2 cellular contexts compared by ENCODE assay signal in the genomic region with DNA sequence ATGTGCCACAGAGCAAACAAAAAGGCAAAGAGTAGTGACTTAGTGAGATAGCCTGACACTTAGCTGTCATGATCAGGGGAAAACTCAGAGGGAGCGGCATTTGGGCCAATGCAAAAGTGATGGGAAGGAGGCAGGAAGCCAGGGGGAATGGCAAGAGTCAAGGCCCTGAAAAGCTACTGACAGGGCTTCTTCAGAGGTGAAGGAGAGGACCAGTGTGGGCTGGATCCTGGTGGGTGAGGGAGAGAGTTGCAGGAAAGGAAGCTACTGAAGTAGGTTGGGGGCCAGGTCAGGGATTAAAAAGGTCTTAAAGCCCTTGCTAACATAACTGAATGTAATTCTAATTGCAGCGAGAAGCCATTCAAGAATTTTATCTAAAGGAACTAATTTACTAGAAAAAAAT.
TF ChIP-seq lines count a peak whose summit lies in the region.

No MANE protein-coding gene starts in this region.

TF ChIP-seq in GM23338, 12 proteins besides CTCF, POLR2A, EP300 and RAD21 (continued from another document):
- TF ChIP-seq, protein P1, sequence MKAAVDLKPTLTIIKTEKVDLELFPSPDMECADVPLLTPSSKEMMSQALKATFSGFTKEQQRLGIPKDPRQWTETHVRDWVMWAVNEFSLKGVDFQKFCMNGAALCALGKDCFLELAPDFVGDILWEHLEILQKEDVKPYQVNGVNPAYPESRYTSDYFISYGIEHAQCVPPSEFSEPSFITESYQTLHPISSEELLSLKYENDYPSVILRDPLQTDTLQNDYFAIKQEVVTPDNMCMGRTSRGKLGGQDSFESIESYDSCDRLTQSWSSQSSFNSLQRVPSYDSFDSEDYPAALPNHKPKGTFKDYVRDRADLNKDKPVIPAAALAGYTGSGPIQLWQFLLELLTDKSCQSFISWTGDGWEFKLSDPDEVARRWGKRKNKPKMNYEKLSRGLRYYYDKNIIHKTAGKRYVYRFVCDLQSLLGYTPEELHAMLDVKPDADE (IDR thresholded peaks at IDR 0.05): no peak
- no peak for TF ChIP-seq EZH2 (IDR thresholded peaks at IDR 0.05; ENCODE audit: low read depth, unreplicated experiment)
- TF ChIP-seq ZNF331 (CRISPR knock-in tag; IDR thresholded peaks at IDR 0.05; ENCODE audit: low read depth): no peak
- no peak for TF ChIP-seq CREB1 (CRISPR knock-in tag; IDR thresholded peaks at IDR 0.05; ENCODE audit: low read depth)
- no peak for TF ChIP-seq STAT1 (IDR thresholded peaks at IDR 0.05; ENCODE audit: unreplicated experiment)
- no peak for TF ChIP-seq EZH2phosphoT487 (IDR thresholded peaks at IDR 0.05; ENCODE audit: unreplicated experiment)
- TF ChIP-seq, protein P2, sequence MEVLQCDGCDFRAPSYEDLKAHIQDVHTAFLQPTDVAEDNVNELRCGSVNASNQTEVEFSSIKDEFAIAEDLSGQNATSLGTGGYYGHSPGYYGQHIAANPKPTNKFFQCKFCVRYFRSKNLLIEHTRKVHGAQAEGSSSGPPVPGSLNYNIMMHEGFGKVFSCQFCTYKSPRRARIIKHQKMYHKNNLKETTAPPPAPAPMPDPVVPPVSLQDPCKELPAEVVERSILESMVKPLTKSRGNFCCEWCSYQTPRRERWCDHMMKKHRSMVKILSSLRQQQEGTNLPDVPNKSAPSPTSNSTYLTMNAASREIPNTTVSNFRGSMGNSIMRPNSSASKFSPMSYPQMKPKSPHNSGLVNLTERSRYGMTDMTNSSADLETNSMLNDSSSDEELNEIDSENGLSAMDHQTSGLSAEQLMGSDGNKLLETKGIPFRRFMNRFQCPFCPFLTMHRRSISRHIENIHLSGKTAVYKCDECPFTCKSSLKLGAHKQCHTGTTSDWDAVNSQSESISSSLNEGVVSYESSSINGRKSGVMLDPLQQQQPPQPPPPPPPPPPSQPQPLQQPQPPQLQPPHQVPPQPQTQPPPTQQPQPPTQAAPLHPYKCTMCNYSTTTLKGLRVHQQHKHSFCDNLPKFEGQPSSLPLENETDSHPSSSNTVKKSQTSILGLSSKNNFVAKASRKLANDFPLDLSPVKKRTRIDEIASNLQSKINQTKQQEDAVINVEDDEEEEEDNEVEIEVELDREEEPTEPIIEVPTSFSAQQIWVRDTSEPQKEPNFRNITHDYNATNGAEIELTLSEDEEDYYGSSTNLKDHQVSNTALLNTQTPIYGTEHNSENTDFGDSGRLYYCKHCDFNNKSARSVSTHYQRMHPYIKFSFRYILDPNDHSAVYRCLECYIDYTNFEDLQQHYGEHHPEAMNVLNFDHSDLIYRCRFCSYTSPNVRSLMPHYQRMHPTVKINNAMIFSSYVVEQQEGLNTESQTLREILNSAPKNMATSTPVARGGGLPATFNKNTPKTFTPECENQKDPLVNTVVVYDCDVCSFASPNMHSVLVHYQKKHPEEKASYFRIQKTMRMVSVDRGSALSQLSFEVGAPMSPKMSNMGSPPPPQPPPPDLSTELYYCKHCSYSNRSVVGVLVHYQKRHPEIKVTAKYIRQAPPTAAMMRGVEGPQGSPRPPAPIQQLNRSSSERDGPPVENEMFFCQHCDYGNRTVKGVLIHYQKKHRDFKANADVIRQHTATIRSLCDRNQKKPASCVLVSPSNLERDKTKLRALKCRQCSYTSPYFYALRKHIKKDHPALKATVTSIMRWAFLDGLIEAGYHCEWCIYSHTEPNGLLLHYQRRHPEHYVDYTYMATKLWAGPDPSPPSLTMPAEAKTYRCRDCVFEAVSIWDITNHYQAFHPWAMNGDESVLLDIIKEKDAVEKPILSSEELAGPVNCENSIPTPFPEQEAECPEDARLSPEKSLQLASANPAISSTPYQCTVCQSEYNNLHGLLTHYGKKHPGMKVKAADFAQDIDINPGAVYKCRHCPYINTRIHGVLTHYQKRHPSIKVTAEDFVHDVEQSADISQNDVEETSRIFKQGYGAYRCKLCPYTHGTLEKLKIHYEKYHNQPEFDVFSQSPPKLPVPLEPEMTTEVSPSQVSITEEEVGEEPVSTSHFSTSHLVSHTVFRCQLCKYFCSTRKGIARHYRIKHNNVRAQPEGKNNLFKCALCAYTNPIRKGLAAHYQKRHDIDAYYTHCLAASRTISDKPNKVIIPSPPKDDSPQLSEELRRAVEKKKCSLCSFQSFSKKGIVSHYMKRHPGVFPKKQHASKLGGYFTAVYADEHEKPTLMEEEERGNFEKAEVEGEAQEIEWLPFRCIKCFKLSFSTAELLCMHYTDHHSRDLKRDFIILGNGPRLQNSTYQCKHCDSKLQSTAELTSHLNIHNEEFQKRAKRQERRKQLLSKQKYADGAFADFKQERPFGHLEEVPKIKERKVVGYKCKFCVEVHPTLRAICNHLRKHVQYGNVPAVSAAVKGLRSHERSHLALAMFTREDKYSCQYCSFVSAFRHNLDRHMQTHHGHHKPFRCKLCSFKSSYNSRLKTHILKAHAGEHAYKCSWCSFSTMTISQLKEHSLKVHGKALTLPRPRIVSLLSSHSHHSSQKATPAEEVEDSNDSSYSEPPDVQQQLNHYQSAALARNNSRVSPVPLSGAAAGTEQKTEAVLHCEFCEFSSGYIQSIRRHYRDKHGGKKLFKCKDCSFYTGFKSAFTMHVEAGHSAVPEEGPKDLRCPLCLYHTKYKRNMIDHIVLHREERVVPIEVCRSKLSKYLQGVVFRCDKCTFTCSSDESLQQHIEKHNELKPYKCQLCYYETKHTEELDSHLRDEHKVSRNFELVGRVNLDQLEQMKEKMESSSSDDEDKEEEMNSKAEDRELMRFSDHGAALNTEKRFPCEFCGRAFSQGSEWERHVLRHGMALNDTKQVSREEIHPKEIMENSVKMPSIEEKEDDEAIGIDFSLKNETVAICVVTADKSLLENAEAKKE (CRISPR knock-in tag; IDR thresholded peaks at IDR 0.05): no peak
- no peak for TF ChIP-seq POLR2AphosphoS5 (IDR thresholded peaks at IDR 0.05; ENCODE audit: low read depth)
- no peak for TF ChIP-seq NANOG (IDR thresholded peaks at IDR 0.05; ENCODE audit: borderline replicate concordance)

TF ChIP-seq in WTC11, 78 proteins besides CTCF, POLR2A, EP300 and RAD21 (continued from another document):
- TF ChIP-seq, protein P3, sequence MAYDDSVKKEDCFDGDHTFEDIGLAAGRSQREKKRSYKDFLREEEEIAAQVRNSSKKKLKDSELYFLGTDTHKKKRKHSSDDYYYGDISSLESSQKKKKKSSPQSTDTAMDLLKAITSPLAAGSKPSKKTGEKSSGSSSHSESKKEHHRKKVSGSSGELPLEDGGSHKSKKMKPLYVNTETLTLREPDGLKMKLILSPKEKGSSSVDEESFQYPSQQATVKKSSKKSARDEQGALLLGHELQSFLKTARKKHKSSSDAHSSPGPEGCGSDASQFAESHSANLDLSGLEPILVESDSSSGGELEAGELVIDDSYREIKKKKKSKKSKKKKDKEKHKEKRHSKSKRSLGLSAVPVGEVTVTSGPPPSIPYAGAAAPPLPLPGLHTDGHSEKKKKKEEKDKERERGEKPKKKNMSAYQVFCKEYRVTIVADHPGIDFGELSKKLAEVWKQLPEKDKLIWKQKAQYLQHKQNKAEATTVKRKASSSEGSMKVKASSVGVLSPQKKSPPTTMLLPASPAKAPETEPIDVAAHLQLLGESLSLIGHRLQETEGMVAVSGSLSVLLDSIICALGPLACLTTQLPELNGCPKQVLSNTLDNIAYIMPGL (CRISPR knock-in tag; IDR thresholded peaks at IDR 0.05): no peak
- TF ChIP-seq TP53 (CRISPR knock-in tag; IDR thresholded peaks at IDR 0.05) (no peak), ZNF219 (CRISPR knock-in tag; IDR thresholded peaks at IDR 0.05; ENCODE audit: borderline replicate concordance) (no peak), CDX4 (CRISPR knock-in tag; IDR thresholded peaks at IDR 0.05; ENCODE audit: borderline replicate concordance) (no peak), GRHL2 (CRISPR knock-in tag; IDR thresholded peaks at IDR 0.05; ENCODE audit: insufficient replicate concordance, severe bottlenecking) (no peak), JUN (CRISPR knock-in tag; IDR thresholded peaks at IDR 0.05) (no peak), TEAD1 (CRISPR knock-in tag; IDR thresholded peaks at IDR 0.05) (no peak), TEAD4 (CRISPR knock-in tag; IDR thresholded peaks at IDR 0.05) (no peak), ESRRA (CRISPR knock-in tag; IDR thresholded peaks at IDR 0.05; ENCODE audit: borderline replicate concordance) (no peak), ZMAT4 (CRISPR knock-in tag; IDR thresholded peaks at IDR 0.05) (no peak), RORB (CRISPR knock-in tag; IDR thresholded peaks at IDR 0.05) (no peak), TCF7 (CRISPR knock-in tag; IDR thresholded peaks at IDR 0.05; ENCODE audit: low read depth) (no peak)
- TF ChIP-seq, protein P4, sequence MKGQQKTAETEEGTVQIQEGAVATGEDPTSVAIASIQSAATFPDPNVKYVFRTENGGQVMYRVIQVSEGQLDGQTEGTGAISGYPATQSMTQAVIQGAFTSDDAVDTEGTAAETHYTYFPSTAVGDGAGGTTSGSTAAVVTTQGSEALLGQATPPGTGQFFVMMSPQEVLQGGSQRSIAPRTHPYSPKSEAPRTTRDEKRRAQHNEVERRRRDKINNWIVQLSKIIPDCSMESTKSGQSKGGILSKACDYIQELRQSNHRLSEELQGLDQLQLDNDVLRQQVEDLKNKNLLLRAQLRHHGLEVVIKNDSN (CRISPR knock-in tag; IDR thresholded peaks at IDR 0.05): no peak
- TF ChIP-seq, protein P5, sequence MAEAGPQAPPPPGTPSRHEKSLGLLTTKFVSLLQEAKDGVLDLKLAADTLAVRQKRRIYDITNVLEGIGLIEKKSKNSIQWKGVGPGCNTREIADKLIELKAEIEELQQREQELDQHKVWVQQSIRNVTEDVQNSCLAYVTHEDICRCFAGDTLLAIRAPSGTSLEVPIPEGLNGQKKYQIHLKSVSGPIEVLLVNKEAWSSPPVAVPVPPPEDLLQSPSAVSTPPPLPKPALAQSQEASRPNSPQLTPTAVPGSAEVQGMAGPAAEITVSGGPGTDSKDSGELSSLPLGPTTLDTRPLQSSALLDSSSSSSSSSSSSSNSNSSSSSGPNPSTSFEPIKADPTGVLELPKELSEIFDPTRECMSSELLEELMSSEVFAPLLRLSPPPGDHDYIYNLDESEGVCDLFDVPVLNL (CRISPR knock-in tag; IDR thresholded peaks at IDR 0.05; ENCODE audit: borderline replicate concordance, low read depth): no peak
- TF ChIP-seq, protein P6, sequence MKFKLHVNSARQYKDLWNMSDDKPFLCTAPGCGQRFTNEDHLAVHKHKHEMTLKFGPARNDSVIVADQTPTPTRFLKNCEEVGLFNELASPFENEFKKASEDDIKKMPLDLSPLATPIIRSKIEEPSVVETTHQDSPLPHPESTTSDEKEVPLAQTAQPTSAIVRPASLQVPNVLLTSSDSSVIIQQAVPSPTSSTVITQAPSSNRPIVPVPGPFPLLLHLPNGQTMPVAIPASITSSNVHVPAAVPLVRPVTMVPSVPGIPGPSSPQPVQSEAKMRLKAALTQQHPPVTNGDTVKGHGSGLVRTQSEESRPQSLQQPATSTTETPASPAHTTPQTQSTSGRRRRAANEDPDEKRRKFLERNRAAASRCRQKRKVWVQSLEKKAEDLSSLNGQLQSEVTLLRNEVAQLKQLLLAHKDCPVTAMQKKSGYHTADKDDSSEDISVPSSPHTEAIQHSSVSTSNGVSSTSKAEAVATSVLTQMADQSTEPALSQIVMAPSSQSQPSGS (CRISPR knock-in tag; IDR thresholded peaks at IDR 0.05; ENCODE audit: borderline replicate concordance, low read depth): no peak
- TF ChIP-seq, protein P7, sequence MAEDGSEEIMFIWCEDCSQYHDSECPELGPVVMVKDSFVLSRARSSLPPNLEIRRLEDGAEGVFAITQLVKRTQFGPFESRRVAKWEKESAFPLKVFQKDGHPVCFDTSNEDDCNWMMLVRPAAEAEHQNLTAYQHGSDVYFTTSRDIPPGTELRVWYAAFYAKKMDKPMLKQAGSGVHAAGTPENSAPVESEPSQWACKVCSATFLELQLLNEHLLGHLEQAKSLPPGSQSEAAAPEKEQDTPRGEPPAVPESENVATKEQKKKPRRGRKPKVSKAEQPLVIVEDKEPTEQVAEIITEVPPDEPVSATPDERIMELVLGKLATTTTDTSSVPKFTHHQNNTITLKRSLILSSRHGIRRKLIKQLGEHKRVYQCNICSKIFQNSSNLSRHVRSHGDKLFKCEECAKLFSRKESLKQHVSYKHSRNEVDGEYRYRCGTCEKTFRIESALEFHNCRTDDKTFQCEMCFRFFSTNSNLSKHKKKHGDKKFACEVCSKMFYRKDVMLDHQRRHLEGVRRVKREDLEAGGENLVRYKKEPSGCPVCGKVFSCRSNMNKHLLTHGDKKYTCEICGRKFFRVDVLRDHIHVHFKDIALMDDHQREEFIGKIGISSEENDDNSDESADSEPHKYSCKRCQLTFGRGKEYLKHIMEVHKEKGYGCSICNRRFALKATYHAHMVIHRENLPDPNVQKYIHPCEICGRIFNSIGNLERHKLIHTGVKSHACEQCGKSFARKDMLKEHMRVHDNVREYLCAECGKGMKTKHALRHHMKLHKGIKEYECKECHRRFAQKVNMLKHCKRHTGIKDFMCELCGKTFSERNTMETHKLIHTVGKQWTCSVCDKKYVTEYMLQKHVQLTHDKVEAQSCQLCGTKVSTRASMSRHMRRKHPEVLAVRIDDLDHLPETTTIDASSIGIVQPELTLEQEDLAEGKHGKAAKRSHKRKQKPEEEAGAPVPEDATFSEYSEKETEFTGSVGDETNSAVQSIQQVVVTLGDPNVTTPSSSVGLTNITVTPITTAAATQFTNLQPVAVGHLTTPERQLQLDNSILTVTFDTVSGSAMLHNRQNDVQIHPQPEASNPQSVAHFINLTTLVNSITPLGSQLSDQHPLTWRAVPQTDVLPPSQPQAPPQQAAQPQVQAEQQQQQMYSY (CRISPR knock-in tag; IDR thresholded peaks at IDR 0.05): no peak
